In the genomic region with DNA sequence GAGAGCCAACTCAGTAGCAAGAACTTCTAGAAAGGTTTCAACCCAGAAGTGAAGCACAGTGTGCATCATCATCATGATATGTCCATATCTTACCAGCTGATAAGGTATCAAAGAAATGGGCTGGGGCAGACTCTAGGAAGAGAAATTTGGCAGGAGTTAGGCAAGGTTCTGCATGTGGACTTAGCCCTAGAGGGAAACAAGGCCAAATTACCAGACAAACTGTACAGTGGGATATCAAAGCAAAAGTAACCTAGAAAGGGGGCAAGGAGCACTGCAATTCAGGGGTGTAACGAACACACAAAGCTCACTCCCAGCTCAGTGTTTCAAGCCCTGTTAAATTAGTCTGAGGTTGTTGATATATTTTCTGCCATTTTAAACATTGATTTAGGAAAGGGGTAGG, we compare ENCODE assay signal across 26 cellular contexts.
"Had no signal": no experiment of that assay in that cellular context is flagged by ENCODE, and none has a peak within 500 bp of the region (broad histone marks: within the 10 kb centered on the region; RNA-seq: fewer than 3 reads in every experiment).

No MANE protein-coding gene starts in this region.

- ATAC-seq: activated CD8-positive, alpha-beta T cell treated with anti-CD3 and anti-CD28 coated beads for 36 hours; activated T-cell treated with anti-CD3 and anti-CD28 coated beads, Interleukin-2, amount 50 U/mL, for 72 hours; activated T-helper 17 cell treated with anti-CD3 and anti-CD28 coated beads, Interleukin-2, amount 50 U/mL, for 72 hours; Panc1 had no signal

- H3K4me1 Mint-ChIP-seq: activated CD4-positive, alpha-beta T cell treated with anti-CD3 and anti-CD28 coated beads, Interleukin-2, amount 10 ng/mL, durations not matched to agents 24 days and 14 days; activated naive CD8-positive, alpha-beta T cell treated with anti-CD3 and anti-CD28 coated beads for 36 hours; activated T-helper 17 cell treated with anti-CD3 and anti-CD28 coated beads, Interleukin-2, amount 50 U/mL, for 72 hours; central memory CD8-positive, alpha-beta T cell had no signal

- DNase-seq: activated CD4-positive, alpha-beta T cell treated with anti-CD3 and anti-CD28 coated beads, Interleukin-2, amount 10 ng/mL, durations not matched to agents 24 days and 14 days; activated CD4-positive, alpha-beta T cell treated with anti-CD3 and anti-CD28 coated beads, Interleukin-2, amount 50 U/mL, for 4 hours; activated CD8-positive, alpha-beta T cell treated with anti-CD3 and anti-CD28 coated beads for 36 hours; activated effector memory CD4-positive, alpha-beta T cell treated with anti-CD3 and anti-CD28 coated beads, Interleukin-2, amount 50 U/mL, for 16 hours; activated naive CD4-positive, alpha-beta T cell; activated naive CD4-positive, alpha-beta T cell treated with anti-CD3 and anti-CD28 coated beads, Interleukin-2, amount 50 U/mL, for 16 hours; activated naive CD8-positive, alpha-beta T cell treated with anti-CD3 and anti-CD28 coated beads for 36 hours; activated T-cell treated with anti-CD3 and anti-CD28 coated beads, Interleukin-2, amount 50 U/mL, for 1 hour; activated T-cell treated with anti-CD3 and anti-CD28 coated beads, Interleukin-2, amount 50 U/mL, for 72 hours; amniotic stem cell; aorta; Karpas-422; NCI-H1105; NCI-H1436; NCI-H2029; NCI-H2107; NCI-H446; NCI-H510A treated with DMSO at 0.1 percent for 48 hours; NCI-H526 treated with DMSO at 0.1 percent for 48 hours; NCI-H774; SJCRH30 had no signal

- H3K4me3 ChIP-seq: cardiac muscle cell, SJCRH30, SK-N-MC had no signal

- H3K27me3 ChIP-seq: cardiac muscle cell, SJCRH30 had no signal

- H3K9me3 Mint-ChIP-seq: activated CD4-positive, alpha-beta T cell treated with anti-CD3 and anti-CD28 coated beads, Interleukin-2, amount 10 ng/mL, durations not matched to agents 24 days and 14 days; activated CD8-positive, alpha-beta T cell treated with anti-CD3 and anti-CD28 coated beads for 36 hours; activated naive CD8-positive, alpha-beta T cell treated with anti-CD3 and anti-CD28 coated beads for 36 hours; activated T-cell treated with anti-CD3 and anti-CD28 coated beads, Interleukin-2, amount 50 U/mL, for 72 hours; activated T-helper 17 cell treated with anti-CD3 and anti-CD28 coated beads, Interleukin-2, amount 50 U/mL, for 72 hours; central memory CD8-positive, alpha-beta T cell had no signal

- H3K36me3 Mint-ChIP-seq: activated naive CD8-positive, alpha-beta T cell treated with anti-CD3 and anti-CD28 coated beads for 36 hours had no signal

- H3K36me3 ChIP-seq: cardiac muscle cell, SJCRH30 had no signal

- H3K4me1 ChIP-seq: SJCRH30 had no signal

- H3K27ac ChIP-seq: cardiac muscle cell, SJCRH30, SK-N-MC had no signal

- H3K27me3 Mint-ChIP-seq: activated CD8-positive, alpha-beta T cell treated with anti-CD3 and anti-CD28 coated beads for 36 hours; activated naive CD8-positive, alpha-beta T cell treated with anti-CD3 and anti-CD28 coated beads for 36 hours; activated T-helper 17 cell treated with anti-CD3 and anti-CD28 coated beads, Interleukin-2, amount 50 U/mL, for 72 hours; central memory CD8-positive, alpha-beta T cell had no signal

- H3K27ac Mint-ChIP-seq: activated CD4-positive, alpha-beta T cell treated with anti-CD3 and anti-CD28 coated beads, Interleukin-2, amount 10 ng/mL, durations not matched to agents 24 days and 14 days; activated CD8-positive, alpha-beta T cell treated with anti-CD3 and anti-CD28 coated beads for 36 hours; activated naive CD8-positive, alpha-beta T cell treated with anti-CD3 and anti-CD28 coated beads for 36 hours; activated T-cell treated with anti-CD3 and anti-CD28 coated beads, Interleukin-2, amount 50 U/mL, for 72 hours; activated T-helper 17 cell treated with anti-CD3 and anti-CD28 coated beads, Interleukin-2, amount 50 U/mL, for 72 hours had no signal

- H3K4me3 Mint-ChIP-seq: activated CD4-positive, alpha-beta T cell treated with anti-CD3 and anti-CD28 coated beads, Interleukin-2, amount 10 ng/mL, durations not matched to agents 24 days and 14 days; activated CD8-positive, alpha-beta T cell treated with anti-CD3 and anti-CD28 coated beads for 36 hours; activated naive CD8-positive, alpha-beta T cell treated with anti-CD3 and anti-CD28 coated beads for 36 hours; activated T-cell treated with anti-CD3 and anti-CD28 coated beads, Interleukin-2, amount 50 U/mL, for 72 hours; activated T-helper 17 cell treated with anti-CD3 and anti-CD28 coated beads, Interleukin-2, amount 50 U/mL, for 72 hours; central memory CD8-positive, alpha-beta T cell had no signal

- H3K9me3 ChIP-seq: SJCRH30 had no signal
